25 cellular contexts compared by ENCODE assay signal in genomic region chr13:47306991-47307390, GRCh38.
A peak's percentile ranks its signal among the peaks of the same experiment; 100 is the strongest.
DNase-seq lines count a peak whose midpoint lies in the region; ATAC-seq and TF ChIP-seq lines count a peak whose summit lies in the region.
"Had no signal": no experiment of that assay in that cellular context is flagged by ENCODE, and none has a peak within 500 bp of the region (broad histone marks: within the 10 kb centered on the region; RNA-seq: fewer than 3 reads in every experiment).

No MANE protein-coding gene starts in this region.

- H2AK5ac ChIP-seq in IMR-90 (ENCODE audit: low read depth, low read length): no peak overlapping the region

- H4K91ac ChIP-seq in IMR-90 (ENCODE audit: insufficient read depth, low read depth, low read length): no peak overlapping the region

- intact Hi-C loops in IMR-90 (cut with micrococcal nuclease): no loop called here

- H2BK15ac ChIP-seq in IMR-90 (ENCODE audit: low read depth, low read length): no peak overlapping the region

- no peaks in the 10 kb centered on the region for H3K4me1 ChIP-seq in IMR-90 (ENCODE audit: control insufficient read depth, insufficient read depth, low read length)

- no peak overlapping the region for H2BK20ac ChIP-seq in IMR-90 (ENCODE audit: low read depth, low read length)

- CTCF ChIA-PET in IMR-90 (lab: Yijun Ruan, JAX): no interaction called here

- H2AFZ ChIP-seq in IMR-90 (replicated peaks; ENCODE audit: low read length, poor library complexity): no peak overlapping the region

- H3K18ac ChIP-seq in IMR-90 (ENCODE audit: low read depth, low read length): no peak overlapping the region

- H3K9me1 ChIP-seq in IMR-90 (ENCODE audit: insufficient read depth, low read length): no peaks in the 10 kb centered on the region

- H3K27ac ChIP-seq in IMR-90 (ENCODE audit: insufficient read depth, low read length): no peak overlapping the region

- BruUV-seq in IMR-90 (replicated peaks; lab: Mats Ljungman, UMichigan): no TSS peak

- H3K14ac ChIP-seq in IMR-90 (replicated peaks; ENCODE audit: low read depth, low read length): no peak overlapping the region

- H3K36me3 ChIP-seq in IMR-90 (ENCODE audit: control insufficient read depth, insufficient read depth, low read length): no peaks in the 10 kb centered on the region
- H3K36me3 ChIP-seq: BE2C had no signal

- ATAC-seq in IMR-90 (ENCODE audit: low read depth) (no peak), HG02885 (IDR thresholded peaks at IDR 0.05; ENCODE audit: poor library complexity, unreplicated experiment) (no peak)
- ATAC-seq: GM12878 had no signal

- peak; percentile 30 for DNase-seq in COLO668 (lab: John Stamatoyannopoulos, UW; ENCODE audit: unreplicated experiment)
- DNase-seq in IMR-90: peak; percentile 26
- DNase-seq in choroid plexus epithelial cell (ENCODE audit: low read depth): peak; percentile 13
- peak; percentile 70 for DNase-seq in islet precursor cell
- no peak for DNase-seq in NCI-H1436 treated with DMSO at 0.1 percent for 48 hours (lab: John Stamatoyannopoulos, UW)
- no peak for DNase-seq in DMS 273 treated with DMSO at 0.1 percent for 48 hours (lab: John Stamatoyannopoulos, UW)
- no peak for DNase-seq in activated CD8-positive, alpha-beta memory T cell treated with anti-CD3 and anti-CD28 coated beads, Interleukin-2, amount 50 U/mL, for 48 hours
- DNase-seq: 8988T; ACHN; BE2C; Calu3; CD8-positive, alpha-beta memory T cell; DMS153; KBM-7; MM.1S; NCI-H1694; NCI-H2029 treated with DMSO at 0.1 percent for 48 hours; NCI-H2227 treated with DMSO at 0.1 percent for 48 hours; NCI-H510A treated with DMSO at 0.1 percent for 48 hours; NCI-H774; Right ventricle myocardium superior; RPMI8226; T-helper 1 cell had no signal

- in situ Hi-C loops in IMR-90 (cut with MboI; ENCODE audit: low sequenced_read_pairs): no loop called here

- H4K5ac ChIP-seq in IMR-90 (ENCODE audit: low read depth, low read length): no peak overlapping the region

- H3K4me3 ChIP-seq in IMR-90 (ENCODE audit: insufficient read depth, low read depth, low read length) (no peak overlapping the region), choroid plexus epithelial cell (ENCODE audit: low read depth, low read length) (no peak overlapping the region)
- H3K4me3 ChIP-seq: GM12878 had no signal

- no peaks in the 10 kb centered on the region for H3K79me1 ChIP-seq in IMR-90 (ENCODE audit: low read depth in 1 of 2, low read length in 2 of 2)

- H3K9me3 ChIP-seq in IMR-90 (ENCODE audit: control insufficient read depth, insufficient read depth, low read length): 0 out of 2 replicates have a peak, but pooled peaks cover 1% of the 10 kb centered on the region
- H3K9me3 ChIP-seq: BE2C had no signal

- POLR2A ChIA-PET in IMR-90 (lab: Charles Lee; ENCODE audit: unreplicated experiment): no interaction called here

- H4K20me1 ChIP-seq in IMR-90 (ENCODE audit: insufficient read depth, low read length): no peaks in the 10 kb centered on the region

- no peak for TF ChIP-seq CTCF in IMR-90 (conservative IDR thresholded peaks at IDR 0.05; ENCODE audit: low read depth, low read length)
- no peak for TF ChIP-seq CTCF in choroid plexus epithelial cell (conservative IDR thresholded peaks at IDR 0.05; ENCODE audit: low read depth, low read length)

- dilution Hi-C loops in IMR-90 (cut with HindIII; ENCODE audit: low sequenced_read_pairs, unreplicated experiment): no loop called here

- no peak overlapping the region for H2AK9ac ChIP-seq in IMR-90 (replicated peaks; ENCODE audit: low read depth, low read length, poor library complexity)

- H2BK5ac ChIP-seq in IMR-90 (ENCODE audit: low read depth, low read length, poor library complexity, severe bottlenecking): no peak overlapping the region

- no peak for TF ChIP-seq POLR2A in IMR-90 (IDR thresholded peaks at IDR 0.05; ENCODE audit: low read depth, low read length)

- no peak overlapping the region for H3K4ac ChIP-seq in IMR-90 (ENCODE audit: low read depth, low read length)

- no peak overlapping the region for H2BK120ac ChIP-seq in IMR-90 (ENCODE audit: low read depth, low read length)

- H3K9ac ChIP-seq in IMR-90 (ENCODE audit: low read depth, low read length): no peak overlapping the region

- H4K8ac ChIP-seq in IMR-90 (ENCODE audit: low read depth in 2 of 2, low read length in 2 of 2): no peak overlapping the region

- H3K56ac ChIP-seq in IMR-90 (ENCODE audit: extremely low read depth, insufficient read depth, low read length): no peak overlapping the region

- H3K27me3 ChIP-seq in IMR-90 (ENCODE audit: control insufficient read depth, insufficient read depth, low read length): no peaks in the 10 kb centered on the region
- H3K27me3 ChIP-seq: BE2C had no signal

- TF ChIP-seq RAD21 in IMR-90 (IDR thresholded peaks at IDR 0.05; ENCODE audit: low read length): no peak

- H3K23ac ChIP-seq in IMR-90 (ENCODE audit: low read depth, low read length): no peak overlapping the region

- H3K4me2 ChIP-seq in IMR-90 (ENCODE audit: low read depth, low read length): no peak overlapping the region

TF ChIP-seq in IMR-90, 13 proteins besides CTCF, POLR2A, EP300 and RAD21:
- no peak for TF ChIP-seq USF2 (IDR thresholded peaks at IDR 0.05; ENCODE audit: low read depth, low read length)
- TF ChIP-seq ELK1 (IDR thresholded peaks at IDR 0.05; ENCODE audit: borderline replicate concordance, low read depth, low read length): no peak
- TF ChIP-seq BHLHE40 (IDR thresholded peaks at IDR 0.05; ENCODE audit: low read depth, low read length): no peak
- TF ChIP-seq MAZ (IDR thresholded peaks at IDR 0.05; ENCODE audit: borderline replicate concordance, low read depth, low read length): no peak
- TF ChIP-seq FOS (IDR thresholded peaks at IDR 0.05; ENCODE audit: low read depth, low read length): no peak
- TF ChIP-seq CHD1 (IDR thresholded peaks at IDR 0.05; ENCODE audit: low read depth, low read length): no peak
- TF ChIP-seq MAFK (IDR thresholded peaks at IDR 0.05; ENCODE audit: low read depth, low read length): no peak
- TF ChIP-seq RCOR1 (IDR thresholded peaks at IDR 0.05; ENCODE audit: insufficient replicate concordance, low read length): no peak
- TF ChIP-seq CEBPB (IDR thresholded peaks at IDR 0.05; ENCODE audit: low read depth, low read length): no peak
- TF ChIP-seq SMC3 (IDR thresholded peaks at IDR 0.05; ENCODE audit: low read depth, low read length): no peak
- TF ChIP-seq MXI1 (IDR thresholded peaks at IDR 0.05; ENCODE audit: borderline replicate concordance, low read depth, low read length): no peak
- TF ChIP-seq RFX5 (IDR thresholded peaks at IDR 0.05; ENCODE audit: low read depth, low read length): no peak
- no peak for TF ChIP-seq NFE2L2 (IDR thresholded peaks at IDR 0.05; ENCODE audit: low read depth, low read length)

Comparison
In these comparisons a context has a peak if more than half of its experiments do, and no peak if none do; other contexts are left out.
1. DNase-seq: peak in COLO668 (single experiment), IMR-90 (single experiment), choroid plexus epithelial cell (single experiment) and islet precursor cell (single experiment); none in NCI-H1436 treated with DMSO at 0.1 percent for 48 hours (single experiment), DMS 273 treated with DMSO at 0.1 percent for 48 hours (single experiment) and activated CD8-positive, alpha-beta memory T cell treated with anti-CD3 and anti-CD28 coated beads, Interleukin-2, amount 50 U/mL, for 48 hours (single experiment).